Comparison of ENCODE assay signal across 8 cellular contexts in the genomic region with DNA sequence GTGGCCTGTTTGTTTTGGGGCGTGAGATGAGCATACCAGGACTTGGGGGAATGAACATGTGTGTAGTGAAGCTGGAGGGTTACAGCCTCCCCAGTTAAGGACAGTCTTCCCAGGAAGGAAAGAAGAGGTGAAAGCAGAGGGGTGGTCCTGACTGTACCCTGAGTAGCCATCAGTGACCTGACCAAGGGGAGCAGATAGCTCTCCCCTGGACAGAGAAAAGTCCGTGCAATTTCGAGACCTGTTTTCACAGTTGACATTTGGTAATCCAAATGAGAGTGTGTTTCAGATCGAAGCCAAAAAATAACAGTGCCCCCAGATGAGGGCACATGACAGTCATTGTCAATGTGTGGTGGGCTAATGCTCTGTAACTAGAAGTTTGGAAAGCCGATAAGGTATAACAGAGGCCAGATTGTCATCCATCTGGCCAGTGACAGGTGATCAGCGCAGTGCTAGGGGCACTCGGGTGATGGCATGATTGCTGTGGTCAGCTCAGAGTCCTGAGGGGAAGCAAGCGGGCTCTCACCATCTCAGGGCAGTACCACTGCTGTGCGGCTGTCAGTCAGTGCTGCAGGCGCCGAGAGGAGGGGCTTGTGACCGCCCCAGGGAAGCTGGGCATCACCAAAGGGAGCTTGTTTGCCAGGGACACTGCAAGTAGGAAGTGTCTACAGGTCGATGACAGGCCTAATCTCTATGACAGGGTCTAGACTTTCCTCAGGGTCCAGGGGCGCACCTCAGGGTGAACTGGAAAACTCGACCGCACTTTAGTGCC. TPM values are rescaled to one million over a fixed set of nuclear protein-coding genes. Genes with fewer than 3 reads are reported as not detected.
DNase-seq lines count a peak whose midpoint lies in the region; ATAC-seq lines count a peak whose summit lies in the region.

No MANE protein-coding gene starts in this region.

- H3K4me1 Mint-ChIP-seq in activated CD4-positive, alpha-beta memory T cell treated with anti-CD3 and anti-CD28 coated beads, Interleukin-2, amount 10 ng/mL, durations not matched to agents 7 days and 5 days: peaks cover 39% of the 10 kb centered on the region
- peaks cover 30% of the 10 kb centered on the region for H3K4me1 Mint-ChIP-seq in stimulated activated memory B cell treated with anti-CD40 and anti-IgM and Interleukin-4, amounts not matched to agents 10 μg/mL and 1 μg/mL and 100 μg/mL, for 72 hours

- H3K4me3 Mint-ChIP-seq in activated CD4-positive, alpha-beta memory T cell treated with anti-CD3 and anti-CD28 coated beads, Interleukin-2, amount 10 ng/mL, durations not matched to agents 7 days and 5 days: peak overlapping the region; percentile 89
- H3K4me3 Mint-ChIP-seq in stimulated activated memory B cell treated with anti-CD40 and anti-IgM and Interleukin-4, amounts not matched to agents 10 μg/mL and 1 μg/mL and 100 μg/mL, for 72 hours: peak overlapping the region; percentile 85

- H3K27me3 Mint-ChIP-seq in activated CD4-positive, alpha-beta memory T cell treated with anti-CD3 and anti-CD28 coated beads, Interleukin-2, amount 10 ng/mL, durations not matched to agents 7 days and 5 days: no peaks in the 10 kb centered on the region
- no peaks in the 10 kb centered on the region for H3K27me3 Mint-ChIP-seq in stimulated activated memory B cell treated with anti-CD40 and anti-IgM and Interleukin-4, amounts not matched to agents 10 μg/mL and 1 μg/mL and 100 μg/mL, for 72 hours

- no CpG with 5 or more reads among the region's 16 CpGs for WGBS in iPS DF 6.9 (ENCODE audit: insufficient coverage, insufficient read length)

- DNase-seq in stimulated activated CD4-positive, alpha-beta T cell treated with anti-CD3 and anti-CD28 coated beads, Interleukin-2, amount 100 ng/mL, for 24 hours: peak; percentile 9 to 16
- DNase-seq in stimulated activated CD4-positive, alpha-beta T cell treated with anti-CD3 and anti-CD28 coated beads, Interleukin-2, amount 100 ng/mL, for 48 hours: no peak
- DNase-seq in activated CD4-positive, alpha-beta memory T cell treated with anti-CD3 and anti-CD28 coated beads, Interleukin-2, amount 10 ng/mL, durations not matched to agents 7 days and 5 days: no peak
- no peak for DNase-seq in iPS DF 6.9 (ENCODE audit: low read depth, low spot score)
- DNase-seq in NCI-H2196 treated with DMSO at 0.1 percent for 48 hours (lab: John Stamatoyannopoulos, UW; ENCODE audit: unreplicated experiment): no peak

- H3K4me3 ChIP-seq in iPS DF 6.9 (ENCODE audit: low read length): peak overlapping the region; percentile 58; the same call in 1 of the 2 replicates

- no peaks in the 10 kb centered on the region for H3K9me3 ChIP-seq in iPS DF 6.9 (ENCODE audit: control insufficient read depth, insufficient read depth, low read length)

- peaks cover 19% of the 10 kb centered on the region; the same call in 1 of the 2 replicates for H3K36me3 ChIP-seq in iPS DF 6.9 (ENCODE audit: control insufficient read depth, insufficient read depth, low read length)

- H3K27me3 ChIP-seq in iPS DF 6.9 (ENCODE audit: control insufficient read depth, insufficient read depth, low read length): no peaks in the 10 kb centered on the region

- no peak overlapping the region for H3K27ac ChIP-seq in iPS DF 6.9 (ENCODE audit: low read length)

- H3K4me1 ChIP-seq in iPS DF 6.9 (ENCODE audit: control insufficient read depth, insufficient read depth, low read length): no peaks in the 10 kb centered on the region

- CTCF ChIA-PET in activated CD4-positive, alpha-beta memory T cell treated with anti-CD3 and anti-CD28 coated beads, Interleukin-2, amount 10 ng/mL, durations not matched to agents 7 days and 5 days (lab: Charles Lee): interaction anchor here (1.1 to 1.5 kb wide), 4 partner anchors 10 to 165 kb away, joined by 3 to 7 read pairs (median 3); partner anchors contain the start of gene NME1

- peaks cover 45% of the 10 kb centered on the region for H3K36me3 Mint-ChIP-seq in activated CD4-positive, alpha-beta memory T cell treated with anti-CD3 and anti-CD28 coated beads, Interleukin-2, amount 10 ng/mL, durations not matched to agents 7 days and 5 days (ENCODE audit: low read depth)
- peaks cover 56% of the 10 kb centered on the region for H3K36me3 Mint-ChIP-seq in stimulated activated memory B cell treated with anti-CD40 and anti-IgM and Interleukin-4, amounts not matched to agents 10 μg/mL and 1 μg/mL and 100 μg/mL, for 72 hours

- POLR2A ChIA-PET in activated CD4-positive, alpha-beta memory T cell treated with anti-CD3 and anti-CD28 coated beads, Interleukin-2, amount 10 ng/mL, durations not matched to agents 7 days and 5 days (lab: Charles Lee): interaction anchor here (0.9 to 3.0 kb wide), 9 partner anchors 10 to 298 kb away, joined by 3 to 69 read pairs (median 8); partner anchors contain the start of genes NME1, SPAG9, TOB1 and UTP18

- H3K9me3 Mint-ChIP-seq in activated CD4-positive, alpha-beta memory T cell treated with anti-CD3 and anti-CD28 coated beads, Interleukin-2, amount 10 ng/mL, durations not matched to agents 7 days and 5 days: no peaks in the 10 kb centered on the region
- H3K9me3 Mint-ChIP-seq in stimulated activated memory B cell treated with anti-CD40 and anti-IgM and Interleukin-4, amounts not matched to agents 10 μg/mL and 1 μg/mL and 100 μg/mL, for 72 hours: no peaks in the 10 kb centered on the region

- ATAC-seq in stimulated activated memory B cell treated with anti-CD40 and anti-IgM and Interleukin-4, amounts not matched to agents 10 μg/mL and 1 μg/mL and 100 μg/mL, for 72 hours: no peak
- no peak for ATAC-seq in HG03045 (IDR thresholded peaks at IDR 0.05; ENCODE audit: unreplicated experiment)
- no peak for ATAC-seq in HG03354 (IDR thresholded peaks at IDR 0.05; ENCODE audit: poor library complexity, severe bottlenecking, unreplicated experiment)

- H3K27ac Mint-ChIP-seq in activated CD4-positive, alpha-beta memory T cell treated with anti-CD3 and anti-CD28 coated beads, Interleukin-2, amount 10 ng/mL, durations not matched to agents 7 days and 5 days: peak overlapping the region; percentile 93
- H3K27ac Mint-ChIP-seq in stimulated activated memory B cell treated with anti-CD40 and anti-IgM and Interleukin-4, amounts not matched to agents 10 μg/mL and 1 μg/mL and 100 μg/mL, for 72 hours: peak overlapping the region; percentile 90

RNA-seq across cellular contexts. Expression of gene NME2, which starts 1.1 kb away (rescaled TPM):
- 100 to 1,000 TPM; 364 to 374 TPM for total RNA-seq in activated CD4-positive, alpha-beta memory T cell treated with anti-CD3 and anti-CD28 coated beads, Interleukin-2, amount 10 ng/mL, durations not matched to agents 7 days and 5 days

RNA-seq across cellular contexts. Expression of gene NME1, which starts 11.7 kb away (rescaled TPM):
- total RNA-seq in activated CD4-positive, alpha-beta memory T cell treated with anti-CD3 and anti-CD28 coated beads, Interleukin-2, amount 10 ng/mL, durations not matched to agents 7 days and 5 days: 10 to 100 TPM; 87.9 to 90.8 TPM

RNA-seq across cellular contexts. Expression of gene SPAG9, which starts 44.4 kb away (rescaled TPM):
- 10 to 100 TPM; 50.9 to 53.0 TPM for total RNA-seq in activated CD4-positive, alpha-beta memory T cell treated with anti-CD3 and anti-CD28 coated beads, Interleukin-2, amount 10 ng/mL, durations not matched to agents 7 days and 5 days

Comparison
In these comparisons a context has a peak if more than half of its experiments do, and no peak if none do; other contexts are left out.
1. DNase-seq: peak in stimulated activated CD4-positive, alpha-beta T cell treated with anti-CD3 and anti-CD28 coated beads, Interleukin-2, amount 100 ng/mL, for 24 hours (2 of 2); none in stimulated activated CD4-positive, alpha-beta T cell treated with anti-CD3 and anti-CD28 coated beads, Interleukin-2, amount 100 ng/mL, for 48 hours (0 of 2), activated CD4-positive, alpha-beta memory T cell treated with anti-CD3 and anti-CD28 coated beads, Interleukin-2, amount 10 ng/mL, durations not matched to agents 7 days and 5 days (single experiment), iPS DF 6.9 (single experiment) and NCI-H2196 treated with DMSO at 0.1 percent for 48 hours (single experiment).